In genomic region chr6:44957151-44957550, GRCh38 we compare ENCODE assay signal across 7 cellular contexts.
"Had no signal": no experiment of that assay in that cellular context is flagged by ENCODE, and none has a peak within 500 bp of the region (broad histone marks: within the 10 kb centered on the region; RNA-seq: fewer than 3 reads in every experiment).

No MANE protein-coding gene starts in this region.

- H3K9me3 ChIP-seq: HAP-1 had no signal

- H3K27ac ChIP-seq: GM23248 had no signal

- DNase-seq: GM23248, GOT3, H7, KBM-7 had no signal

- H3K4me3 ChIP-seq: GM23248, HAP-1 had no signal

- ATAC-seq: HCT116 had no signal

- FAIRE-seq: HTR-8/SVneo had no signal

- H3K36me3 ChIP-seq: HAP-1 had no signal
